ENCODE assay signal across 1 cellular context in genomic region chr10:72068901-72069446, GRCh38.
TF ChIP-seq lines count a peak whose summit lies in the region.

No MANE protein-coding gene starts in this region.

TF ChIP-seq in GM23338, 12 proteins besides CTCF, POLR2A, EP300 and RAD21 (continued from another document):
- TF ChIP-seq REST (IDR thresholded peaks at IDR 0.05; ENCODE audit: unreplicated experiment) (no peak), EZH2 (IDR thresholded peaks at IDR 0.05; ENCODE audit: low read depth, unreplicated experiment) (no peak), CREB1 (CRISPR knock-in tag; IDR thresholded peaks at IDR 0.05; ENCODE audit: low read depth) (no peak), ZNF462 (CRISPR knock-in tag; IDR thresholded peaks at IDR 0.05) (no peak)
